Comparison of ENCODE assay signal across 20 cellular contexts in the genomic region with DNA sequence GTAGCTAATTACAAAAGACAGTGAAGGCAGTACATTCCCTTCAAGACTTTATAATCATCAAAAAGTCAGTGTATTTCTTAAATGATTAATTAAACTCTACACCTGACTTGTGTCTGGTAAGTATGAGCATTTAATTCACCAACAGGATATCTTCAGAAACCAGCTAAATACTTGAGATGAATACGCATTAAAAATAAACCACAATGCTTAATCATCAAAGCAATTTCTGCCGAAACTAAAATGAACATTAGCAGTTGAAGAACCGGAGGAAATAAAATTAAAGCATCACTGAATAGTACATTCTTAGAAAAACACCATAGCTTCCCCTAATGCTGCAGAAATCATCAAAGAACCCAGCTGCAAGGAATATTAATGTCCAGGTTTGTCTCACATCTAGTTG. TPM values are rescaled to one million over a fixed set of nuclear protein-coding genes. Genes with fewer than 3 reads are reported as not detected.
"Had no signal": no experiment of that assay in that cellular context is flagged by ENCODE, and none has a peak within 500 bp of the region (broad histone marks: within the 10 kb centered on the region; RNA-seq: fewer than 3 reads in every experiment).

No MANE protein-coding gene starts in this region.

- H3K36me3 ChIP-seq: ascending aorta, neutrophil, pancreas, right atrium auricular region, upper lobe of left lung had no signal

- H3K27ac ChIP-seq: ascending aorta, neutrophil, pancreas, psoas muscle, right atrium auricular region, upper lobe of left lung had no signal

- H3K27ac Mint-ChIP-seq: activated naive CD4-positive, alpha-beta T cell treated with anti-CD3 and anti-CD28 coated beads, Interleukin-2, amount 50 U/mL, for 72 hours; activated T-cell treated with anti-CD3 and anti-CD28 coated beads, Interleukin-2, amount 50 U/mL, for 24 hours; activated T-helper 17 cell treated with anti-CD3 and anti-CD28 coated beads, Interleukin-2, amount 50 U/mL, for 72 hours; nephron had no signal

- H3K36me3 Mint-ChIP-seq: activated naive CD4-positive, alpha-beta T cell treated with anti-CD3 and anti-CD28 coated beads, Interleukin-2, amount 50 U/mL, for 72 hours had no signal

- H3K9me3 ChIP-seq: ascending aorta, neutrophil, pancreas, psoas muscle, right atrium auricular region, upper lobe of left lung had no signal

- H3K27me3 Mint-ChIP-seq: activated T-cell treated with anti-CD3 and anti-CD28 coated beads, Interleukin-2, amount 50 U/mL, for 24 hours; activated T-helper 17 cell treated with anti-CD3 and anti-CD28 coated beads, Interleukin-2, amount 50 U/mL, for 72 hours had no signal

- H3K4me1 Mint-ChIP-seq: activated T-helper 17 cell treated with anti-CD3 and anti-CD28 coated beads, Interleukin-2, amount 50 U/mL, for 72 hours had no signal

- H3K27me3 ChIP-seq: ascending aorta, pancreas, right atrium auricular region, upper lobe of left lung had no signal

- H3K9me3 Mint-ChIP-seq: activated naive CD4-positive, alpha-beta T cell treated with anti-CD3 and anti-CD28 coated beads, Interleukin-2, amount 50 U/mL, for 72 hours; activated T-helper 17 cell treated with anti-CD3 and anti-CD28 coated beads, Interleukin-2, amount 50 U/mL, for 72 hours; nephron had no signal

- H3K4me3 ChIP-seq: ascending aorta, pancreas, psoas muscle, right atrium auricular region, upper lobe of left lung had no signal

- ATAC-seq: activated naive CD4-positive, alpha-beta T cell treated with anti-CD3 and anti-CD28 coated beads, Interleukin-2, amount 50 U/mL, for 72 hours; activated T-helper 17 cell treated with anti-CD3 and anti-CD28 coated beads, Interleukin-2, amount 50 U/mL, for 72 hours; left ventricle myocardium superior; pancreas; psoas muscle; stimulated activated naive CD8-positive, alpha-beta T cell treated with anti-CD3 and anti-CD28 coated beads, Interleukin-15, Interleukin-2, amounts not matched to agents 100 U/mL and 50 U/mL, for 24 hours had no signal

- H3K4me3 Mint-ChIP-seq: activated T-cell treated with anti-CD3 and anti-CD28 coated beads, Interleukin-2, amount 50 U/mL, for 24 hours; activated T-helper 17 cell treated with anti-CD3 and anti-CD28 coated beads, Interleukin-2, amount 50 U/mL, for 72 hours; nephron had no signal

- H3K4me1 ChIP-seq: psoas muscle, right atrium auricular region, upper lobe of left lung had no signal

- DNase-seq: activated CD4-positive, alpha-beta T cell treated with anti-CD3 and anti-CD28 coated beads for 1 hour; activated CD4-positive, alpha-beta T cell treated with anti-CD3 and anti-CD28 coated beads, Interleukin-2, amount 50 U/mL, for 1 hour; activated CD8-positive, alpha-beta memory T cell treated with anti-CD3 and anti-CD28 coated beads for 24 hours; activated CD8-positive, alpha-beta memory T cell treated with anti-CD3 and anti-CD28 coated beads, Interleukin-2, amount 50 U/mL, for 4 hours; activated T-cell treated with anti-CD3 and anti-CD28 coated beads, Interleukin-2, amount 50 U/mL, for 24 hours; foreskin fibroblast; left ventricle myocardium superior; pancreas; psoas muscle; stimulated activated CD4-positive, alpha-beta T cell treated with anti-CD3 and anti-CD28 coated beads, Interleukin-4, amount 100 ng/mL, for 24 hours; stimulated activated naive CD8-positive, alpha-beta T cell treated with anti-CD3 and anti-CD28 coated beads, Interleukin-15, Interleukin-2, amounts not matched to agents 100 U/mL and 50 U/mL, for 24 hours; T-helper 9 cell; upper lobe of left lung had no signal

RNA-seq across cellular contexts. Expression of gene SLC25A21, which starts 32.7 kb away (rescaled TPM):
- total RNA-seq: activated naive CD4-positive, alpha-beta T cell treated with anti-CD3 and anti-CD28 coated beads, Interleukin-2, amount 50 U/mL, for 72 hours; activated T-helper 17 cell treated with anti-CD3 and anti-CD28 coated beads, Interleukin-2, amount 50 U/mL, for 72 hours; ascending aorta; T-helper 1 cell treated with Interleukin-12 subunit alpha and Interleukin-12 subunit beta and Interleukin-4 antibody, amounts not matched to agents 30 ng/mL and 1 ng/mL, for 36 hours had no signal
